Comparison of ENCODE assay signal across 25 cellular contexts in the genomic region with DNA sequence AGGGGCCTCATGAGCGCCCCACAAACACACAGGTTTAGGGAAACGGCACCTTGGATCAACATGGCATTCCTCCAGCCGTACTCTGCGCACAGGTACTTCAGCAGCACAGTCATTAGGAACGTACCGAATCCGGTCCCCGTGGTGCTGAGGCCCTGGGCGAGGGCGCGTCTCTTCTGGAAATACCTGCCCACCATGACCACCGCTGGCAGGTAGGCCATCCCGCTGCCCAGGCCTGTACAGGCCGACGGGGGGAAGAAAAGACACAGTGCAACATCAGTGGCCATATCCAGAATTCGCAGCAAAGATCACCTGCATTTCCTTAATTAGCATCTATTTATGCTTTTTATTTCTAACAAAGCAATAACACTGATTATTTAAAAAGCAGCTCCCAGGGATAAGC.
"Had no signal": no experiment of that assay in that cellular context is flagged by ENCODE, and none has a peak within 500 bp of the region (broad histone marks: within the 10 kb centered on the region; RNA-seq: fewer than 3 reads in every experiment).

No MANE protein-coding gene starts in this region.

- H3K27ac Mint-ChIP-seq: dendritic cell treated with granulocyte-macrophage colony-stimulating factor and Interleukin-4, amounts not matched to agents 40 ng/mL and 50 ng/mL, for 4 days; effector memory CD8-positive, alpha-beta T cell; endodermal cell had no signal

- H3K27me3 Mint-ChIP-seq: dendritic cell treated with granulocyte-macrophage colony-stimulating factor and Interleukin-4, amounts not matched to agents 40 ng/mL and 50 ng/mL, for 4 days had no signal

- H3K9me3 ChIP-seq: colonic mucosa, esophagus muscularis mucosa, esophagus squamous epithelium, gastrocnemius medialis, gastroesophageal sphincter, heart left ventricle had no signal

- H3K4me3 ChIP-seq: colonic mucosa, coronary artery, dorsolateral prefrontal cortex, esophagus muscularis mucosa, esophagus squamous epithelium, gastrocnemius medialis, gastroesophageal sphincter, heart left ventricle, heart right ventricle had no signal

- H3K36me3 ChIP-seq: colonic mucosa, gastrocnemius medialis had no signal

- ATAC-seq: effector memory CD8-positive, alpha-beta T cell; esophagus mucosa; foreskin keratinocyte; gastrocnemius medialis; gastroesophageal sphincter; heart left ventricle had no signal

- H3K4me3 Mint-ChIP-seq: dendritic cell treated with granulocyte-macrophage colony-stimulating factor and Interleukin-4, amounts not matched to agents 40 ng/mL and 50 ng/mL, for 4 days; effector memory CD8-positive, alpha-beta T cell; endodermal cell had no signal

- H3K4me1 ChIP-seq: colonic mucosa, esophagus muscularis mucosa, foreskin keratinocyte, gastrocnemius medialis, gastroesophageal sphincter had no signal

- H3K27ac ChIP-seq: colonic mucosa, coronary artery, dorsolateral prefrontal cortex, epithelial cell of prostate, esophagus muscularis mucosa, esophagus squamous epithelium, foreskin keratinocyte, gastrocnemius medialis, gastroesophageal sphincter, heart left ventricle, heart right ventricle had no signal

- H3K9me3 Mint-ChIP-seq: dendritic cell treated with granulocyte-macrophage colony-stimulating factor and Interleukin-4, amounts not matched to agents 40 ng/mL and 50 ng/mL, for 4 days; effector memory CD8-positive, alpha-beta T cell; endodermal cell had no signal

- DNase-seq: colonic mucosa; cortex of kidney; dermis blood vessel endothelial cell; dorsolateral prefrontal cortex; effector CD4-positive, alpha-beta T cell; effector CD8-positive, alpha-beta T cell; effector memory CD4-positive, alpha-beta T cell; effector memory CD8-positive, alpha-beta T cell; endodermal cell; erythroblast; esophagus squamous epithelium; foreskin fibroblast; foreskin keratinocyte; foreskin melanocyte; gastrocnemius medialis; glutamatergic neuron; head of caudate nucleus; heart left ventricle; heart right ventricle had no signal

- H3K4me1 Mint-ChIP-seq: endodermal cell had no signal

- H3K27me3 ChIP-seq: colonic mucosa, dorsolateral prefrontal cortex, esophagus muscularis mucosa, esophagus squamous epithelium, foreskin keratinocyte, gastrocnemius medialis, gastroesophageal sphincter, heart left ventricle, heart right ventricle had no signal
